ENCODE assay signal across 11 cellular contexts in the genomic region with DNA sequence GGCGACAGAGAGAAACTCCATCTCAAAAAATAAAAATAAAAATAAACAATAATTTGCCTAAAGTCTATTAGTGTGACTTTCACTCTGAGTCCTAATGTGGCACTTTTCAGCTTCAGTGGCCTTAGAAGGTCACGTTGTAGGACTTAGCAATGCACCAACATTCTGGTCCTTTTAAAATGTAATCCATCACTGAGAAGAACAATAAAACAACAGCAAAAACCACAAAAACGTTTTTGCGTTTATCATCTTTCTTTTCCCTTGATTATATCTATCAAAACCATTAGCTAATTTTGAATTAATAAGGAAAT.
DNase-seq lines count a peak whose midpoint lies in the region; ATAC-seq and TF ChIP-seq lines count a peak whose summit lies in the region.
"Had no signal": no experiment of that assay in that cellular context is flagged by ENCODE, and none has a peak within 500 bp of the region (broad histone marks: within the 10 kb centered on the region; RNA-seq: fewer than 3 reads in every experiment).

No MANE protein-coding gene starts in this region.

- peaks cover 0 to 5% (median 0%) of the 10 kb centered on the region in 4 donors for H3K9me3 ChIP-seq in tibial nerve

- 83 to 90% methylated on average over 4 of the region's 4 CpGs for WGBS in tibial nerve, 2 donors

- TF ChIP-seq POLR2A in tibial nerve (IDR thresholded peaks at IDR 0.05): no peak

- no peaks in the 10 kb centered on the region for H3K36me3 Mint-ChIP-seq in activated naive CD8-positive, alpha-beta T cell treated with anti-CD3 and anti-CD28 coated beads, Interleukin-2, amount 50 U/mL, for 24 hours (ENCODE audit: low read depth)
- H3K36me3 Mint-ChIP-seq in GM23338 (ENCODE audit: low read depth): peaks cover 15% of the 10 kb centered on the region; the same call in 2 of the 3 replicates

- no peaks in the 10 kb centered on the region for H3F3A ChIP-seq in GM23338 (replicated peaks; ENCODE audit: low read depth)

- peaks cover 13% of the 10 kb centered on the region for H3K4me1 Mint-ChIP-seq in activated naive CD8-positive, alpha-beta T cell treated with anti-CD3 and anti-CD28 coated beads, Interleukin-2, amount 50 U/mL, for 24 hours
- peaks cover 3% of the 10 kb centered on the region; the same call in 2 of the 3 replicates for H3K4me1 Mint-ChIP-seq in GM23338

- H3K27ac ChIP-seq in tibial nerve (no peak overlapping the region), GM23338 (ENCODE audit: low read depth) (no peak overlapping the region)

- no peaks in the 10 kb centered on the region for H3K79me2 ChIP-seq in GM23338 (replicated peaks; ENCODE audit: insufficient read depth)

- no peaks in the 10 kb centered on the region for H3K4me1 ChIP-seq in tibial nerve
- no peaks in the 10 kb centered on the region for H3K4me1 ChIP-seq in GM23338 (ENCODE audit: insufficient read depth)

- H3K4me3 Mint-ChIP-seq in activated naive CD8-positive, alpha-beta T cell treated with anti-CD3 and anti-CD28 coated beads, Interleukin-2, amount 50 U/mL, for 24 hours: no peak overlapping the region
- no peak overlapping the region for H3K4me3 Mint-ChIP-seq in GM23338
- H3K4me3 Mint-ChIP-seq: activated T-cell treated with anti-CD3 and anti-CD28 coated beads, Interleukin-2, amount 50 U/mL, for 24 hours had no signal

- no peaks in the 10 kb centered on the region for H4K20me1 ChIP-seq in GM23338 (replicated peaks; ENCODE audit: insufficient read depth)

- H3K36me3 ChIP-seq in tibial nerve (no peaks in the 10 kb centered on the region), GM23338 (ENCODE audit: insufficient read depth) (no peaks in the 10 kb centered on the region)

- no peak for TF ChIP-seq CTCF in tibial nerve (IDR thresholded peaks at IDR 0.05)
- TF ChIP-seq CTCF in GM23338 (conservative IDR thresholded peaks at IDR 0.05; ENCODE audit: low read depth in 2 of 2): no peak

- peak overlapping the region; percentile 89 for H3K27ac Mint-ChIP-seq in activated naive CD8-positive, alpha-beta T cell treated with anti-CD3 and anti-CD28 coated beads, Interleukin-2, amount 50 U/mL, for 24 hours
- H3K27ac Mint-ChIP-seq in GM23338: no peak overlapping the region

- no peak overlapping the region for H3K4me2 ChIP-seq in GM23338

- H3K9me2 ChIP-seq in GM23338 (ENCODE audit: insufficient read depth): peaks cover 5% of the 10 kb centered on the region; the same call in 1 of the 2 replicates

- H3K27me3 ChIP-seq in tibial nerve (no peaks in the 10 kb centered on the region), GM23338 (ENCODE audit: insufficient read depth) (no peaks in the 10 kb centered on the region)

- H3K4me3 ChIP-seq in tibial nerve: no peak overlapping the region
- H3K4me3 ChIP-seq in GM23338: no peak overlapping the region
- H3K4me3 ChIP-seq: skin epidermis had no signal

- no peak for DNase-seq in activated naive CD8-positive, alpha-beta T cell treated with anti-CD3 and anti-CD28 coated beads, Interleukin-2, amount 50 U/mL, for 24 hours
- DNase-seq in tibial nerve (ENCODE audit: low spot score in 2 of 2): no peak
- DNase-seq in activated CD4-positive, alpha-beta T cell treated with anti-CD3 and anti-CD28 coated beads for 1 hour: no peak
- no peak for DNase-seq in MV-4-11 (lab: John Stamatoyannopoulos, UW)
- DNase-seq in GM23338 (ENCODE audit: low spot score): no peak
- DNase-seq: activated T-cell treated with anti-CD3 and anti-CD28 coated beads, Interleukin-2, amount 50 U/mL, for 24 hours; NCI-H1694 treated with DMSO at 0.1 percent for 48 hours had no signal

- H2AFZ ChIP-seq in GM23338: no peak overlapping the region

- TF ChIP-seq EP300 in tibial nerve (IDR thresholded peaks at IDR 0.05): no peak

- peaks cover 11% of the 10 kb centered on the region for H3K9me3 Mint-ChIP-seq in activated naive CD8-positive, alpha-beta T cell treated with anti-CD3 and anti-CD28 coated beads, Interleukin-2, amount 50 U/mL, for 24 hours
- H3K9me3 Mint-ChIP-seq in GM23338: peaks cover 8% of the 10 kb centered on the region; the same call in 1 of the 3 replicates

- peak; percentile 54 for ATAC-seq in GM18520 (IDR thresholded peaks at IDR 0.05; ENCODE audit: unreplicated experiment)
- ATAC-seq in GM21526 (IDR thresholded peaks at IDR 0.05; ENCODE audit: low FRiP score, unreplicated experiment): peak; percentile 51
- peak; percentile 55 for ATAC-seq in HG03066 (IDR thresholded peaks at IDR 0.05; ENCODE audit: low read depth, unreplicated experiment)
- no peak for ATAC-seq in activated naive CD8-positive, alpha-beta T cell treated with anti-CD3 and anti-CD28 coated beads, Interleukin-2, amount 50 U/mL, for 24 hours
- no peak for ATAC-seq in GM23338

- peaks cover 4% of the 10 kb centered on the region for H3K27me3 Mint-ChIP-seq in activated naive CD8-positive, alpha-beta T cell treated with anti-CD3 and anti-CD28 coated beads, Interleukin-2, amount 50 U/mL, for 24 hours
- peaks cover 3% of the 10 kb centered on the region for H3K27me3 Mint-ChIP-seq in GM23338 (ENCODE audit: insufficient read depth, low read depth, poor library complexity)
- H3K27me3 Mint-ChIP-seq: activated T-cell treated with anti-CD3 and anti-CD28 coated beads, Interleukin-2, amount 50 U/mL, for 24 hours had no signal

TF ChIP-seq in GM23338, 12 proteins besides CTCF, POLR2A, EP300 and RAD21 (continues in another document):
- TF ChIP-seq ZNF114 (CRISPR knock-in tag; IDR thresholded peaks at IDR 0.05) (no peak), EZH2 (IDR thresholded peaks at IDR 0.05; ENCODE audit: low read depth, unreplicated experiment) (no peak), STAT1 (IDR thresholded peaks at IDR 0.05; ENCODE audit: unreplicated experiment) (no peak), POLR2AphosphoS5 (IDR thresholded peaks at IDR 0.05; ENCODE audit: low read depth) (no peak), EZH2phosphoT487 (IDR thresholded peaks at IDR 0.05; ENCODE audit: unreplicated experiment) (no peak), NANOG (IDR thresholded peaks at IDR 0.05; ENCODE audit: borderline replicate concordance) (no peak), ETS1 (IDR thresholded peaks at IDR 0.05) (no peak), JUNB (IDR thresholded peaks at IDR 0.05; ENCODE audit: unreplicated experiment) (no peak), CREB1 (CRISPR knock-in tag; IDR thresholded peaks at IDR 0.05; ENCODE audit: low read depth) (no peak)
- TF ChIP-seq, protein P1, sequence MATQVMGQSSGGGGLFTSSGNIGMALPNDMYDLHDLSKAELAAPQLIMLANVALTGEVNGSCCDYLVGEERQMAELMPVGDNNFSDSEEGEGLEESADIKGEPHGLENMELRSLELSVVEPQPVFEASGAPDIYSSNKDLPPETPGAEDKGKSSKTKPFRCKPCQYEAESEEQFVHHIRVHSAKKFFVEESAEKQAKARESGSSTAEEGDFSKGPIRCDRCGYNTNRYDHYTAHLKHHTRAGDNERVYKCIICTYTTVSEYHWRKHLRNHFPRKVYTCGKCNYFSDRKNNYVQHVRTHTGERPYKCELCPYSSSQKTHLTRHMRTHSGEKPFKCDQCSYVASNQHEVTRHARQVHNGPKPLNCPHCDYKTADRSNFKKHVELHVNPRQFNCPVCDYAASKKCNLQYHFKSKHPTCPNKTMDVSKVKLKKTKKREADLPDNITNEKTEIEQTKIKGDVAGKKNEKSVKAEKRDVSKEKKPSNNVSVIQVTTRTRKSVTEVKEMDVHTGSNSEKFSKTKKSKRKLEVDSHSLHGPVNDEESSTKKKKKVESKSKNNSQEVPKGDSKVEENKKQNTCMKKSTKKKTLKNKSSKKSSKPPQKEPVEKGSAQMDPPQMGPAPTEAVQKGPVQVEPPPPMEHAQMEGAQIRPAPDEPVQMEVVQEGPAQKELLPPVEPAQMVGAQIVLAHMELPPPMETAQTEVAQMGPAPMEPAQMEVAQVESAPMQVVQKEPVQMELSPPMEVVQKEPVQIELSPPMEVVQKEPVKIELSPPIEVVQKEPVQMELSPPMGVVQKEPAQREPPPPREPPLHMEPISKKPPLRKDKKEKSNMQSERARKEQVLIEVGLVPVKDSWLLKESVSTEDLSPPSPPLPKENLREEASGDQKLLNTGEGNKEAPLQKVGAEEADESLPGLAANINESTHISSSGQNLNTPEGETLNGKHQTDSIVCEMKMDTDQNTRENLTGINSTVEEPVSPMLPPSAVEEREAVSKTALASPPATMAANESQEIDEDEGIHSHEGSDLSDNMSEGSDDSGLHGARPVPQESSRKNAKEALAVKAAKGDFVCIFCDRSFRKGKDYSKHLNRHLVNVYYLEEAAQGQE (IDR thresholded peaks at IDR 0.05; ENCODE audit: unreplicated experiment): no peak

Comparison
In these comparisons a context has a peak if more than half of its experiments do, and no peak if none do; other contexts are left out.
1. ATAC-seq: peak in GM18520 (single experiment), GM21526 (single experiment) and HG03066 (single experiment); none in activated naive CD8-positive, alpha-beta T cell treated with anti-CD3 and anti-CD28 coated beads, Interleukin-2, amount 50 U/mL, for 24 hours (single experiment) and GM23338 (single experiment).